17 cellular contexts compared by ENCODE assay signal in genomic region chr2:239354132-239354790, GRCh38.
"Had no signal": no experiment of that assay in that cellular context is flagged by ENCODE, and none has a peak within 500 bp of the region (broad histone marks: within the 10 kb centered on the region; RNA-seq: fewer than 3 reads in every experiment).

No MANE protein-coding gene starts in this region.

- H3K9me3 ChIP-seq: mucosa of descending colon, ovary, SK-N-SH, tibial artery had no signal

- DNase-seq: activated B cell treated with CpG ODN at 0.5 μM for 24 hours; activated CD4-positive, alpha-beta memory T cell treated with anti-CD3 and anti-CD28 coated beads for 36 hours; activated CD4-positive, alpha-beta T cell treated with anti-CD3 and anti-CD28 coated beads for 4 hours; activated naive CD8-positive, alpha-beta T cell treated with anti-CD3 and anti-CD28 coated beads for 36 hours; amniotic stem cell; dorsolateral prefrontal cortex; immature natural killer cell; left ventricle myocardium superior; mucosa of descending colon; naive thymus-derived CD4-positive, alpha-beta T cell; ovary; SK-N-SH; stimulated activated CD8-positive, alpha-beta memory T cell treated with anti-CD3 and anti-CD28 coated beads, Interleukin-4, amount 100 ng/mL, for 48 hours; stimulated activated naive CD4-positive, alpha-beta T cell; tibial artery had no signal

- H3K4me3 ChIP-seq: dorsolateral prefrontal cortex, mucosa of descending colon, neural progenitor cell, ovary, tibial artery had no signal

- H3K27me3 ChIP-seq: dorsolateral prefrontal cortex, neural progenitor cell, ovary, tibial artery had no signal

- ATAC-seq: mucosa of descending colon; naive thymus-derived CD4-positive, alpha-beta T cell had no signal

- H3K36me3 ChIP-seq: ovary had no signal

- H3K27ac ChIP-seq: epithelial cell of prostate, neural progenitor cell, tibial artery had no signal
